Comparison of ENCODE assay signal across 15 cellular contexts in genomic region chrX:41824551-41824950, GRCh38.
A peak's percentile ranks its signal among the peaks of the same experiment; 100 is the strongest.
DNase-seq lines count a peak whose midpoint lies in the region; ATAC-seq and TF ChIP-seq lines count a peak whose summit lies in the region.
"Had no signal": no experiment of that assay in that cellular context is flagged by ENCODE, and none has a peak within 500 bp of the region (broad histone marks: within the 10 kb centered on the region; RNA-seq: fewer than 3 reads in every experiment).

No MANE protein-coding gene starts in this region.

- TF ChIP-seq RAD21 in HCT116 (IDR thresholded peaks at IDR 0.05; ENCODE audit: low read depth): no peak

- H3K4me3 ChIP-seq in HCT116 (replicated peaks in 1 of 2; ENCODE audit: low read depth in 1 of 2, low read length in 2 of 2): no peak overlapping the region
- no peak overlapping the region for H3K4me3 ChIP-seq in brain microvascular endothelial cell (ENCODE audit: low read depth, low read length)
- H3K4me3 ChIP-seq in effector memory CD4-positive, alpha-beta T cell (ENCODE audit: insufficient read depth, low read depth, low read length, poor library complexity, severe bottlenecking): no peak overlapping the region
- H3K4me3 ChIP-seq: BLaER1 had no signal

- DNase-seq in AG08395 (ENCODE audit: low spot score) (peak; percentile 46), HCT116 (ENCODE audit: low read depth, low spot score) (peak; percentile 51), brain microvascular endothelial cell (peak; percentile 42), iris pigment epithelial cell (ENCODE audit: low read depth) (peak; percentile 55)
- no peak for DNase-seq in activated CD8-positive, alpha-beta T cell treated with anti-CD3 and anti-CD28 coated beads, Interleukin-2, amount 10 ng/mL, durations not matched to agents 7 days and 5 days
- no peak for DNase-seq in activated naive CD4-positive, alpha-beta T cell treated with anti-CD3 and anti-CD28 coated beads, Interleukin-2, amount 50 U/mL, for 72 hours (ENCODE audit: low spot score in 2 of 2)
- no peak for DNase-seq in effector memory CD4-positive, alpha-beta T cell
- DNase-seq: activated CD8-positive, alpha-beta memory T cell treated with anti-CD3 and anti-CD28 coated beads, Interleukin-2, amount 50 U/mL, for 48 hours; midbrain; NCI-H2107; posterior cingulate gyrus; WERI-Rb-1 had no signal

- H3K4me1 ChIP-seq in HCT116 (ENCODE audit: control insufficient read depth in 1 of 2, insufficient read depth in 2 of 2, low read length in 2 of 2): peaks cover 18 to 39% of the 10 kb centered on the region in 2 experiments
- no peaks in the 10 kb centered on the region for H3K4me1 ChIP-seq in effector memory CD4-positive, alpha-beta T cell (ENCODE audit: control insufficient read depth, insufficient read depth, low read length, poor library complexity, severe bottlenecking)
- H3K4me1 ChIP-seq: BLaER1 had no signal

- no peaks in the 10 kb centered on the region for H3K36me3 ChIP-seq in HCT116 (ENCODE audit: control insufficient read depth in 1 of 2, insufficient read depth in 2 of 2, low read length in 2 of 2)
- no peaks in the 10 kb centered on the region for H3K36me3 ChIP-seq in brain microvascular endothelial cell (replicated peaks)
- no peaks in the 10 kb centered on the region for H3K36me3 ChIP-seq in effector memory CD4-positive, alpha-beta T cell (ENCODE audit: control insufficient read depth, insufficient read depth, low read length)
- H3K36me3 ChIP-seq: BLaER1, WERI-Rb-1 had no signal

- no peak overlapping the region for H3K9ac ChIP-seq in HCT116 (ENCODE audit: low read length)
- H3K9ac ChIP-seq: BLaER1 had no signal

- no peak for TF ChIP-seq POLR2A in HCT116 (IDR thresholded peaks at IDR 0.05; ENCODE audit: borderline replicate concordance, extremely low read depth, insufficient read depth, insufficient read length)

- H3K4me3 Mint-ChIP-seq in activated CD8-positive, alpha-beta T cell treated with anti-CD3 and anti-CD28 coated beads, Interleukin-2, amount 10 ng/mL, durations not matched to agents 7 days and 5 days: no peak overlapping the region
- H3K4me3 Mint-ChIP-seq: stimulated activated naive CD8-positive, alpha-beta T cell treated with anti-CD3 and anti-CD28 coated beads, Interleukin-15, Interleukin-2, amounts not matched to agents 100 ng/mL and 50 ng/mL, for 24 hours had no signal

- peaks cover 4% of the 10 kb centered on the region for H3K9me3 Mint-ChIP-seq in activated CD8-positive, alpha-beta T cell treated with anti-CD3 and anti-CD28 coated beads, Interleukin-2, amount 10 ng/mL, durations not matched to agents 7 days and 5 days (ENCODE audit: insufficient read depth)
- peaks cover 10 to 12% of the 10 kb centered on the region in 2 donors for H3K9me3 Mint-ChIP-seq in activated naive CD4-positive, alpha-beta T cell treated with anti-CD3 and anti-CD28 coated beads, Interleukin-2, amount 50 U/mL, for 72 hours
- H3K9me3 Mint-ChIP-seq: stimulated activated naive CD8-positive, alpha-beta T cell treated with anti-CD3 and anti-CD28 coated beads, Interleukin-15, Interleukin-2, amounts not matched to agents 100 ng/mL and 50 ng/mL, for 24 hours had no signal

- peaks cover 5% of the 10 kb centered on the region; the same call in 1 of the 2 replicates for H3K79me2 ChIP-seq in HCT116 (ENCODE audit: insufficient read depth, low read length)

- POLR2A ChIA-PET in HCT116 (lab: Charles Lee): no interaction called here
- POLR2A ChIA-PET in activated CD8-positive, alpha-beta T cell treated with anti-CD3 and anti-CD28 coated beads, Interleukin-2, amount 10 ng/mL, durations not matched to agents 7 days and 5 days (lab: Charles Lee): no interaction called here

- intact Hi-C loops in HCT116 (cut with micrococcal nuclease): no loop called here

- H3K4me1 Mint-ChIP-seq in activated CD8-positive, alpha-beta T cell treated with anti-CD3 and anti-CD28 coated beads, Interleukin-2, amount 10 ng/mL, durations not matched to agents 7 days and 5 days (ENCODE audit: low read depth): peaks cover 8% of the 10 kb centered on the region

- no peaks in the 10 kb centered on the region for H4K20me1 ChIP-seq in HCT116 (ENCODE audit: insufficient read depth)

- ATAC-seq in HCT116 (peak; percentile 91), HG03097 (IDR thresholded peaks at IDR 0.05; ENCODE audit: low FRiP score, unreplicated experiment) (no peak)
- ATAC-seq in activated CD8-positive, alpha-beta T cell treated with anti-CD3 and anti-CD28 coated beads, Interleukin-2, amount 10 ng/mL, durations not matched to agents 7 days and 5 days: no peak
- ATAC-seq in activated naive CD4-positive, alpha-beta T cell treated with anti-CD3 and anti-CD28 coated beads, Interleukin-2, amount 50 U/mL, for 72 hours: no peak

- no peak overlapping the region for H3K27ac Mint-ChIP-seq in activated CD8-positive, alpha-beta T cell treated with anti-CD3 and anti-CD28 coated beads, Interleukin-2, amount 10 ng/mL, durations not matched to agents 7 days and 5 days
- H3K27ac Mint-ChIP-seq in activated naive CD4-positive, alpha-beta T cell treated with anti-CD3 and anti-CD28 coated beads, Interleukin-2, amount 50 U/mL, for 72 hours: no peak overlapping the region
- H3K27ac Mint-ChIP-seq: stimulated activated naive CD8-positive, alpha-beta T cell treated with anti-CD3 and anti-CD28 coated beads, Interleukin-15, Interleukin-2, amounts not matched to agents 100 ng/mL and 50 ng/mL, for 24 hours had no signal

- no TSS peak for BruUV-seq in HCT116 (replicated peaks; lab: Mats Ljungman, UMichigan)

- H2AFZ ChIP-seq in HCT116 (ENCODE audit: low read depth, low read length, poor library complexity, severe bottlenecking): no peak overlapping the region

- H3K36me3 Mint-ChIP-seq in activated CD8-positive, alpha-beta T cell treated with anti-CD3 and anti-CD28 coated beads, Interleukin-2, amount 10 ng/mL, durations not matched to agents 7 days and 5 days (ENCODE audit: low read depth): peaks cover 41% of the 10 kb centered on the region
- peaks cover 15 to 17% of the 10 kb centered on the region in 2 donors for H3K36me3 Mint-ChIP-seq in activated naive CD4-positive, alpha-beta T cell treated with anti-CD3 and anti-CD28 coated beads, Interleukin-2, amount 50 U/mL, for 72 hours

- H3K27me3 ChIP-seq in HCT116 (ENCODE audit: insufficient read depth, low read length): no peaks in the 10 kb centered on the region
- H3K27me3 ChIP-seq in brain microvascular endothelial cell (replicated peaks): no peaks in the 10 kb centered on the region
- H3K27me3 ChIP-seq in effector memory CD4-positive, alpha-beta T cell (replicated peaks; ENCODE audit: control insufficient read depth, insufficient read depth, low read length, poor library complexity, severe bottlenecking): no peaks in the 10 kb centered on the region

- peak overlapping the region; percentile 38 for H3K27ac ChIP-seq in HCT116 (ENCODE audit: low read depth, low read length)
- peak overlapping the region; percentile 28 for H3K27ac ChIP-seq in brain microvascular endothelial cell
- no peak overlapping the region for H3K27ac ChIP-seq in effector memory CD4-positive, alpha-beta T cell (ENCODE audit: insufficient read depth, low read length, poor library complexity, severe bottlenecking)
- H3K27ac ChIP-seq: BLaER1, WERI-Rb-1 had no signal

- peak overlapping the region; percentile 61 for H3K4me2 ChIP-seq in HCT116 (ENCODE audit: low read length)
- H3K4me2 ChIP-seq: BLaER1 had no signal

- H3K9me2 ChIP-seq in HCT116 (ENCODE audit: insufficient read depth): no peaks in the 10 kb centered on the region

- H3K9me3 ChIP-seq in HCT116 (ENCODE audit: control insufficient read depth in 1 of 2, insufficient read depth in 1 of 2, low read depth in 1 of 2, low read length in 2 of 2): no peaks in the 10 kb centered on the region
- H3K9me3 ChIP-seq in effector memory CD4-positive, alpha-beta T cell (ENCODE audit: control insufficient read depth, low read length): no peaks in the 10 kb centered on the region

- CTCF ChIA-PET in HCT116 (lab: Charles Lee): no interaction called here
- CTCF ChIA-PET in activated CD8-positive, alpha-beta T cell treated with anti-CD3 and anti-CD28 coated beads, Interleukin-2, amount 10 ng/mL, durations not matched to agents 7 days and 5 days (lab: Charles Lee): no interaction called here

- H3K27me3 Mint-ChIP-seq in activated CD8-positive, alpha-beta T cell treated with anti-CD3 and anti-CD28 coated beads, Interleukin-2, amount 10 ng/mL, durations not matched to agents 7 days and 5 days (ENCODE audit: low read depth): no peaks in the 10 kb centered on the region
- H3K27me3 Mint-ChIP-seq: stimulated activated naive CD8-positive, alpha-beta T cell treated with anti-CD3 and anti-CD28 coated beads, Interleukin-15, Interleukin-2, amounts not matched to agents 100 ng/mL and 50 ng/mL, for 24 hours had no signal

- TF ChIP-seq CTCF in HCT116 (IDR thresholded peaks at IDR 0.05 in 2 of 3, conservative IDR thresholded peaks at IDR 0.05 in 1 of 3; ENCODE audit: borderline replicate concordance in 1 of 3, insufficient read depth in 1 of 3, low read depth in 2 of 3, low read length in 2 of 3) (no peak), brain microvascular endothelial cell (IDR thresholded peaks at IDR 0.05; ENCODE audit: low read depth, low read length, missing control alignments) (peak; percentile 29)

- in situ Hi-C loops in brain microvascular endothelial cell (cut with HindIII; ENCODE audit: low pct_ligation_motif_present, low sequenced_read_pairs): no loop called here

- RAD21 ChIA-PET in HCT116 (lab: Charles Lee; ENCODE audit: low non-redundant PET in 1 of 2, low total read pairs in 2 of 2, uncharacterized antibody in 2 of 2, unreplicated experiment in 2 of 2): interaction anchor here in 1 of 2 experiments (0.6 kb wide), 1 partner anchor 37 kb away, joined by 3 read pairs; no protein-coding TSS in a partner anchor

TF ChIP-seq in HCT116, 20 proteins besides CTCF, POLR2A, EP300 and RAD21 (continues in another document):
- no peak for TF ChIP-seq SRF (IDR thresholded peaks at IDR 0.05; ENCODE audit: low read depth)
- peak; percentile 25; the same call in 1 of the 2 replicates for TF ChIP-seq FOSL1 (IDR thresholded peaks at IDR 0.05; ENCODE audit: low read depth)
- peak; percentile 35; the same call in 1 of the 2 replicates for TF ChIP-seq JUND (IDR thresholded peaks at IDR 0.05)
- TF ChIP-seq POLR2AphosphoS5 (IDR thresholded peaks at IDR 0.05; ENCODE audit: low read depth, low read length): no peak
- no peak for TF ChIP-seq ZFX (IDR thresholded peaks at IDR 0.05)
- 0 out of 2 replicates have a peak, but pooled peaks have one; percentile 23 for TF ChIP-seq CBX3 (IDR thresholded peaks at IDR 0.05; ENCODE audit: low read depth)
- no peak for TF ChIP-seq EZH2 (IDR thresholded peaks at IDR 0.05)
- no peak for TF ChIP-seq ZNF274 (IDR thresholded peaks at IDR 0.05; ENCODE audit: low read depth, low read length)
- no peak for TF ChIP-seq SP1 (IDR thresholded peaks at IDR 0.05; ENCODE audit: low read depth)
- no peak for TF ChIP-seq CEBPB (IDR thresholded peaks at IDR 0.05; ENCODE audit: low read depth)
- TF ChIP-seq EGR1 (IDR thresholded peaks at IDR 0.05; ENCODE audit: low read depth): no peak
- TF ChIP-seq SIN3A (IDR thresholded peaks at IDR 0.05; ENCODE audit: low read depth): no peak

Comparison
In these comparisons a context has a peak if more than half of its experiments do, and no peak if none do; other contexts are left out.
1. DNase-seq: peak in AG08395 (single experiment), HCT116 (single experiment), brain microvascular endothelial cell (single experiment) and iris pigment epithelial cell (single experiment); none in activated CD8-positive, alpha-beta T cell treated with anti-CD3 and anti-CD28 coated beads, Interleukin-2, amount 10 ng/mL, durations not matched to agents 7 days and 5 days (single experiment), activated naive CD4-positive, alpha-beta T cell treated with anti-CD3 and anti-CD28 coated beads, Interleukin-2, amount 50 U/mL, for 72 hours (0 of 2) and effector memory CD4-positive, alpha-beta T cell (0 of 3).